15 cellular contexts compared by ENCODE assay signal in the genomic region with DNA sequence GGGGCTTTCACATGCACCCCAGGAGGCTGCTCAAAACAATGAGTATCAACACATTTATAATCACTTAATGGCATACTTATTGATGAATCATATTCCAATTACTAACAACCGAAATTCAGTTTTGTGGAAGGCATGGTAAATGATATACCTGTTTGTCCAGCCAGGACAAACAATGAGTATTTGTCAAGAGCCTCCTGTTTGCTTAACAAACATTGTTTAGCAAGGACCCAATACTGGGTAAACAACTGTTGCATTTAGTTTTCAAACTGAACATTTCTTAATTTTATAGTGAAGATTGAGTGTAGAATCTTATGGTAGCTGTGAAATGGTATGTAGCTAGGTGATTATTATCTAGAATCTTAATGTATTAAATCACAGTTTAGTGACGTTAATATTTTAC.
DNase-seq lines count a peak whose midpoint lies in the region; ATAC-seq and TF ChIP-seq lines count a peak whose summit lies in the region.
"Had no signal": no experiment of that assay in that cellular context is flagged by ENCODE, and none has a peak within 500 bp of the region (broad histone marks: within the 10 kb centered on the region; RNA-seq: fewer than 3 reads in every experiment).

No MANE protein-coding gene starts in this region.

- H3K27me3 Mint-ChIP-seq in stimulated activated naive CD8-positive, alpha-beta T cell treated with anti-CD3 and anti-CD28 coated beads, Interleukin-15, amount 100 ng/mL, for 72 hours, result no peaks in the 10 kb centered on the region

- H3K27ac ChIP-seq in 22Rv1 (peak overlapping the region; percentile 60), VCaP (peak overlapping the region; percentile 75)

- no peak overlapping the region for H3K27ac Mint-ChIP-seq in stimulated activated naive CD8-positive, alpha-beta T cell treated with anti-CD3 and anti-CD28 coated beads, Interleukin-15, amount 100 ng/mL, for 72 hours
- H3K27ac Mint-ChIP-seq: H9 had no signal

- DNase-seq in DMS153 (lab: John Stamatoyannopoulos, UW), result peak; percentile 14
- DNase-seq in DMS153 treated with DMSO at 0.1 percent for 48 hours (lab: John Stamatoyannopoulos, UW; ENCODE audit: unreplicated experiment), result no peak
- DNase-seq in NCI-H1417 (lab: John Stamatoyannopoulos, UW), result peak in 2 of 3 experiments; percentile 59 to 92
- no peak for DNase-seq in ureter (ENCODE audit: low spot score)
- DNase-seq in stimulated activated naive CD8-positive, alpha-beta T cell treated with anti-CD3 and anti-CD28 coated beads, Interleukin-15, amount 100 ng/mL, for 72 hours, result no peak
- DNase-seq: 8988T, C1 segment of cervical spinal cord, DMS79, H9, NCI-H2107, NCI-H446 treated with DMSO at 0.1 percent for 48 hours had no signal

- no peak overlapping the region for H3K4me3 Mint-ChIP-seq in stimulated activated naive CD8-positive, alpha-beta T cell treated with anti-CD3 and anti-CD28 coated beads, Interleukin-15, amount 100 ng/mL, for 72 hours
- H3K4me3 Mint-ChIP-seq: H9 had no signal

- H3K9me3 Mint-ChIP-seq in stimulated activated naive CD8-positive, alpha-beta T cell treated with anti-CD3 and anti-CD28 coated beads, Interleukin-15, amount 100 ng/mL, for 72 hours, result peaks cover 0 to under 1% of the 10 kb centered on the region in 2 donors
- H3K9me3 Mint-ChIP-seq: H9 had no signal

- no peak for TF ChIP-seq CTCF in 22Rv1 (IDR thresholded peaks at IDR 0.05)
- no peak for TF ChIP-seq CTCF in VCaP (conservative IDR thresholded peaks at IDR 0.05)

- H3K4me1 Mint-ChIP-seq in stimulated activated naive CD8-positive, alpha-beta T cell treated with anti-CD3 and anti-CD28 coated beads, Interleukin-15, amount 100 ng/mL, for 72 hours, result no peaks in the 10 kb centered on the region
- H3K4me1 Mint-ChIP-seq: H9 had no signal

- ATAC-seq in GM19455 (IDR thresholded peaks at IDR 0.05; ENCODE audit: unreplicated experiment), result no peak
- ATAC-seq in stimulated activated naive CD8-positive, alpha-beta T cell treated with anti-CD3 and anti-CD28 coated beads, Interleukin-15, amount 100 ng/mL, for 72 hours, result no peak
- ATAC-seq: GM12878 had no signal

Comparison
In these comparisons a context has a peak if more than half of its experiments do, and no peak if none do; other contexts are left out.
1. DNase-seq: peak in DMS153 (single experiment) and NCI-H1417 (2 of 3); none in DMS153 treated with DMSO at 0.1 percent for 48 hours (single experiment), ureter (single experiment) and stimulated activated naive CD8-positive, alpha-beta T cell treated with anti-CD3 and anti-CD28 coated beads, Interleukin-15, amount 100 ng/mL, for 72 hours (0 of 2).